ENCODE assay signal across 1 cellular context in the genomic region with DNA sequence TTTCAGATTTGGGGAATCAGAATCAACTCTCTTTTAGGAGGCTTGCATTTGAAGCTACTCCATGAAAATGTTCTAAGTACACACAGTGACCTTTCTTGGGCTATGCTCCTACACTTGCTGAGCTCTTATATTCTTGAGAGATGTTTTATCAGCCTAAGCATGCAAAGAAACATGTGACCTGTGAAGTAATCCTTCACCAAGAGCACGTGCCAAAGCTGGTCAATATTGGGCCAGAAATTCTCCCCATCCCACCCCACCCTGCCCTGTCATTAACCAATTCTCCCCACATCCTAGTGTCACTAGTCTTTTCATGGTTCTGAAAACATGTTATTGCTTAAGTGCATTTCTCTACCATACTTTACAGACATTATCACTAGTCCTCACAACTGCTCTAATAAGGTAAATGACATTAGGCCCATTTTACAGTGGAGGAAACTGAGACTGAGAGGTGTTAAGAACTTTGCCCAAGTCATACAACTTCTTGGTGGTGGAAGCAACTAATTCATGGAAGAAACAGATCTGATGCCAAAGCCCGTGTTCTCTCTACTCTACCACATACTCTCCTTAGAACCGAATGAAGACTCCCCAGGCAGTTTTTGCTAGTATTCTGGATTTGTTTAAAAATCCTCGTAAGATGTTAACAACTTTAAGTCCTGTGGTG.
TF ChIP-seq lines count a peak whose summit lies in the region.

No MANE protein-coding gene starts in this region.

TF ChIP-seq in liver, 16 proteins besides CTCF, POLR2A, EP300 and RAD21 (continued from another document):
- TF ChIP-seq GABPA (IDR thresholded peaks at IDR 0.05 in 1 of 2, conservative IDR thresholded peaks at IDR 0.05 in 1 of 2): no peak
